Comparison of ENCODE assay signal across 8 cellular contexts in the genomic region with DNA sequence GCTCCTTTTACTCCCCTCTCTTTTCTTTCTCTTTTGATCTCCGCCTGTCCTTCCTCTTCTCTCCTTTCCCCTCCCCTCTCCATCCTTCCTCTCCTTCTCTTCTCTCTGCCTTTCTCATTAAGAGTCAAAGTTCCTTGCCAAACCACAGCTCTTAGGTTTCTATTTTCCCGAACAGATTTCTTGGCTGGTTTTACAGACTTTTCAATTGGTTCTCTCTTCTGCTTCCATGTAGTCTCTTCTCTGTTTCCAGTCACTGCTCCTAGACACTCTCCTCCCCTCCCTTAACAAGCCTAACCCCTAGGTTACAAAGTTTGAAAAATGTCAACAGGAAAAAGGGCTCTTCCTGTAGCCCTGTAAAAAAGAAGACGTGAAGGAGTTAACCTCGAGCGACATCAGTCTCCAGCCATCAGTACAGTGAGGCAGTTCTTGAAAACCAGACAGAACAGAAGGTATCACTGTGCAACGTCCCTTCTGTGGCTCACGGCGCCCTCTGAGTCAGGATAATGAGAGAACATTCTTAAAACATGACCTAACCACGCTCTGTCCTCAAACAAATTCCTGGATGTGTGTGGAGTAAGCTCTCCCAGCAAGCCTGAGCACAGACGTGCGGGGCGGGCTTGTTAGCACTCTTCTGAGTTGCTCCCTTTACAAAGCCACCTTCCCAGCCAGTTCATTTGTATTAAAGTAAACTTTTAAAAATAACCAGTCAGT. TPM values are rescaled to one million over a fixed set of nuclear protein-coding genes. Genes with fewer than 3 reads are reported as not detected.
A peak's percentile ranks its signal among the peaks of the same experiment; 100 is the strongest.
DNase-seq lines count a peak whose midpoint lies in the region; ATAC-seq and TF ChIP-seq lines count a peak whose summit lies in the region.
"Had no signal": no experiment of that assay in that cellular context is flagged by ENCODE, and none has a peak within 500 bp of the region (broad histone marks: within the 10 kb centered on the region; RNA-seq: fewer than 3 reads in every experiment).

No MANE protein-coding gene starts in this region.

- POLR2A ChIA-PET in CD4-positive, alpha-beta T cell (lab: Charles Lee) = no interaction called here

- CTCF ChIA-PET in CD4-positive, alpha-beta T cell (lab: Charles Lee) = no interaction called here

- H3K4me3 Mint-ChIP-seq in CD4-positive, alpha-beta T cell = no peak overlapping the region

- H3K9me3 ChIP-seq in CD4-positive, alpha-beta T cell (ENCODE audit: control insufficient read depth, low read length) = no peaks in the 10 kb centered on the region

- H3K27me3 Mint-ChIP-seq in CD4-positive, alpha-beta T cell = peaks cover 15% of the 10 kb centered on the region

- TF ChIP-seq CTCF in CD4-positive, alpha-beta T cell (IDR thresholded peaks at IDR 0.05) = no peak

- H3K9me3 Mint-ChIP-seq in CD4-positive, alpha-beta T cell = no peaks in the 10 kb centered on the region

- H3K27ac Mint-ChIP-seq in CD4-positive, alpha-beta T cell = no peak overlapping the region

- H3K27ac ChIP-seq in CD4-positive, alpha-beta T cell (ENCODE audit: low read depth, low read length) = no peak overlapping the region

- no peaks in the 10 kb centered on the region for H3K36me3 Mint-ChIP-seq in CD4-positive, alpha-beta T cell (ENCODE audit: low read depth)

- peaks cover 6% of the 10 kb centered on the region for H3K4me1 Mint-ChIP-seq in CD4-positive, alpha-beta T cell (ENCODE audit: low read depth)

- intact Hi-C loops in Right ventricle myocardium superior (cut with DNase I) = no loop called here
- intact Hi-C loops in CD4-positive, alpha-beta T cell (cut with DNase I, micrococcal nuclease) = no loop called here

- DNase-seq in HPDE6-E6E7 (ENCODE audit: extremely low spot score) (peak; percentile 95), SW 1271 (lab: John Stamatoyannopoulos, UW) (peak; percentile 73 to 94), Right ventricle myocardium superior (peak; percentile 72), renal cortical epithelial cell (ENCODE audit: low read depth) (peak; percentile 98), OCI-M1 (lab: John Stamatoyannopoulos, UW) (no peak)
- no peak for DNase-seq in CD4-positive, alpha-beta T cell
- DNase-seq in stimulated activated CD4-positive, alpha-beta T cell treated with anti-CD3 and anti-CD28 coated beads, Interleukin-15, amount 100 ng/mL, for 24 hours = no peak

- no peaks in the 10 kb centered on the region for H3K27me3 ChIP-seq in CD4-positive, alpha-beta T cell (ENCODE audit: control insufficient read depth, insufficient read depth, low read length)

- ATAC-seq in Right ventricle myocardium superior (ENCODE audit: poor library complexity) = peak; percentile 77
- no peak for ATAC-seq in CD4-positive, alpha-beta T cell (ENCODE audit: poor library complexity)

RNA-seq across cellular contexts. Expression of a gene that starts 11.6 kb away (rescaled TPM):
- total RNA-seq in Right ventricle myocardium superior (not detected), renal cortical epithelial cell (0.17 and 0.60 TPM in 2 replicates)
- total RNA-seq in CD4-positive, alpha-beta T cell = not detected
- total RNA-seq: T-helper 1 cell treated with Interleukin-12 subunit alpha and Interleukin-12 subunit beta and Interleukin-4 antibody, amounts not matched to agents 30 ng/mL and 1 ng/mL, for 36 hours had no signal

Comparison
In these comparisons a context has a peak if more than half of its experiments do, and no peak if none do; other contexts are left out.
1. DNase-seq: peak in HPDE6-E6E7 (single experiment), SW 1271 (2 of 2), Right ventricle myocardium superior (single experiment) and renal cortical epithelial cell (single experiment); none in CD4-positive, alpha-beta T cell (0 of 10), OCI-M1 (single experiment) and stimulated activated CD4-positive, alpha-beta T cell treated with anti-CD3 and anti-CD28 coated beads, Interleukin-15, amount 100 ng/mL, for 24 hours (single experiment).